Comparison of ENCODE assay signal across 19 cellular contexts in genomic region chr4:70627620-70628019, GRCh38. TPM values are rescaled to one million over a fixed set of nuclear protein-coding genes. Genes with fewer than 3 reads are reported as not detected.
DNase-seq lines count a peak whose midpoint lies in the region; TF ChIP-seq lines count a peak whose summit lies in the region.
"Had no signal": no experiment of that assay in that cellular context is flagged by ENCODE, and none has a peak within 500 bp of the region (broad histone marks: within the 10 kb centered on the region; RNA-seq: fewer than 3 reads in every experiment).

No MANE protein-coding gene starts in this region.

- peaks cover 7% of the 10 kb centered on the region for H3K4me1 Mint-ChIP-seq in progenitor cell of endocrine pancreas (ENCODE audit: low read depth)
- H3K4me1 Mint-ChIP-seq: B cell had no signal

- peaks cover 2% of the 10 kb centered on the region for H3K9me3 Mint-ChIP-seq in progenitor cell of endocrine pancreas (ENCODE audit: low read depth)

- H3K27me3 Mint-ChIP-seq in progenitor cell of endocrine pancreas = no peaks in the 10 kb centered on the region
- H3K27me3 Mint-ChIP-seq: B cell had no signal

- H3K4me3 ChIP-seq in fibroblast of the aortic adventitia (ENCODE audit: low read depth, low read length) = no peak overlapping the region
- H3K4me3 ChIP-seq: SK-N-MC had no signal

- H3K36me3 Mint-ChIP-seq in progenitor cell of endocrine pancreas (ENCODE audit: insufficient read depth) = no peaks in the 10 kb centered on the region

- no peak overlapping the region for H3K27ac Mint-ChIP-seq in progenitor cell of endocrine pancreas
- H3K27ac Mint-ChIP-seq: B cell had no signal

- TF ChIP-seq CTCF in fibroblast of the aortic adventitia (IDR thresholded peaks at IDR 0.05; ENCODE audit: insufficient read depth, low read length) = no peak
- no peak for TF ChIP-seq CTCF in progenitor cell of endocrine pancreas (IDR thresholded peaks at IDR 0.05; ENCODE audit: unreplicated experiment)

- DNase-seq in DMS53 (lab: John Stamatoyannopoulos, UW) (peak; percentile 17), DMS53 treated with DMSO at 0.1 percent for 48 hours (lab: John Stamatoyannopoulos, UW; ENCODE audit: unreplicated experiment) (no peak), amniotic epithelial cell (ENCODE audit: low read depth) (peak; percentile 41), fibroblast of the aortic adventitia (ENCODE audit: low read depth) (peak; percentile 11), progenitor cell of endocrine pancreas (ENCODE audit: low spot score, unreplicated experiment) (no peak), A172 (ENCODE audit: low spot score) (no peak), cerebellar cortex (ENCODE audit: low spot score) (no peak), GM19240 (ENCODE audit: insufficient read length, low spot score) (no peak)
- DNase-seq: GOT3; KG1; MV-4-11; NCI-H1694 treated with DMSO at 0.1 percent for 48 hours; NK-92 treated with Interleukin-12 subunit alpha and Interleukin-12 subunit beta, amount 100 ng/mL, for 24 hours; SHP77 had no signal

- H3K4me3 Mint-ChIP-seq in progenitor cell of endocrine pancreas (ENCODE audit: low read depth) = no peak overlapping the region
- H3K4me3 Mint-ChIP-seq: B cell had no signal

RNA-seq across cellular contexts. Expression of gene ENAM, which starts 0.9 kb away (rescaled TPM):
- total RNA-seq in fibroblast of the aortic adventitia (ENCODE audit: low replicate concordance) (0.18 TPM in 1 of 2 replicates, not detected in the other), progenitor cell of endocrine pancreas (0.05 and 0.09 TPM in 2 replicates)
- total RNA-seq in A172 (2014; rRNA removed; shearing (Covaris generic)) = not detected in 2 replicates
- total RNA-seq: B cell, NCI-H460, RPMI7951 had no signal

RNA-seq across cellular contexts. Expression of gene AMBN, which starts 35.6 kb away (rescaled TPM):
- not detected in 2 replicates for total RNA-seq in fibroblast of the aortic adventitia (ENCODE audit: low replicate concordance)
- not detected in 2 replicates for total RNA-seq in progenitor cell of endocrine pancreas
- 0.17 TPM in 1 of 2 replicates, not detected in the other for total RNA-seq in A172 (2014; rRNA removed; shearing (Covaris generic))
- total RNA-seq: B cell, NCI-H460, OCI-LY7, RPMI7951 had no signal

RNA-seq across cellular contexts. Expression of gene JCHAIN, which starts 38.7 kb away (rescaled TPM):
- 0.99 and 18.2 TPM in 2 replicates for total RNA-seq in fibroblast of the aortic adventitia (ENCODE audit: low replicate concordance)
- not detected in 2 replicates for total RNA-seq in progenitor cell of endocrine pancreas
- not detected in 2 replicates for total RNA-seq in A172 (2014; rRNA removed; shearing (Covaris generic))
- total RNA-seq: NCI-H460, RPMI7951 had no signal

Comparison
In these comparisons a context has a peak if more than half of its experiments do, and no peak if none do; other contexts are left out.
1. DNase-seq: peak in DMS53 (single experiment), amniotic epithelial cell (single experiment) and fibroblast of the aortic adventitia (single experiment); none in DMS53 treated with DMSO at 0.1 percent for 48 hours (single experiment), progenitor cell of endocrine pancreas (single experiment), A172 (single experiment), cerebellar cortex (single experiment) and GM19240 (single experiment).